In genomic region chr7:106112118-106112971, GRCh38 we compare ENCODE assay signal across 1 cellular context.
TF ChIP-seq lines count a peak whose summit lies in the region.

Gene SYPL1 (minus strand): TSS chr7:106112312. CDS start chr7:106112208, 104 bp downstream.

TF ChIP-seq in HepG2, 621 proteins besides CTCF, POLR2A, EP300 and RAD21 (continued from another document):
- TF ChIP-seq DNMT1 (CRISPR knock-in tag; IDR thresholded peaks at IDR 0.05) (no peak), NAIF1 (CRISPR knock-in tag; IDR thresholded peaks at IDR 0.05; ENCODE audit: borderline replicate concordance) (no peak), LCORL (IDR thresholded peaks at IDR 0.05) (no peak), LCORL (CRISPR knock-in tag; IDR thresholded peaks at IDR 0.05) (no peak; the same call in 1 of the 2 replicates), PRPF4 (IDR thresholded peaks at IDR 0.05; ENCODE audit: low read depth, low read length, poor library complexity, severe bottlenecking) (no peak), ZNF768 (CRISPR knock-in tag; IDR thresholded peaks at IDR 0.05) (no peak), ZFP91 (CRISPR knock-in tag; IDR thresholded peaks at IDR 0.05; ENCODE audit: borderline replicate concordance) (peak; percentile 55; the same call in 1 of the 2 replicates), ZNF207 (IDR thresholded peaks at IDR 0.05; ENCODE audit: borderline replicate concordance) (no peak), ATF7-NPFF (CRISPR knock-in tag; IDR thresholded peaks at IDR 0.05; ENCODE audit: low read depth) (no peak; the same call in 1 of the 2 replicates), ZNF264 (CRISPR knock-in tag; IDR thresholded peaks at IDR 0.05) (no peak; the same call in 1 of the 2 replicates), SMAD1 (CRISPR knock-in tag; IDR thresholded peaks at IDR 0.05; ENCODE audit: borderline replicate concordance, low read depth) (no peak), ZNF33A (CRISPR knock-in tag; IDR thresholded peaks at IDR 0.05; ENCODE audit: borderline replicate concordance) (no peak), MED13 (CRISPR knock-in tag; IDR thresholded peaks at IDR 0.05) (no peak), HOXA9 (CRISPR knock-in tag; IDR thresholded peaks at IDR 0.05; ENCODE audit: borderline replicate concordance) (no peak), KAT8 (CRISPR knock-in tag; IDR thresholded peaks at IDR 0.05) (peak; percentile 85), ZNF790 (CRISPR knock-in tag; IDR thresholded peaks at IDR 0.05; ENCODE audit: borderline replicate concordance) (no peak), RFXAP (CRISPR knock-in tag; IDR thresholded peaks at IDR 0.05; ENCODE audit: borderline replicate concordance) (0 out of 2 replicates have a peak, but pooled peaks have one; percentile 27), CBFB (CRISPR knock-in tag; IDR thresholded peaks at IDR 0.05) (no peak; the same call in 1 of the 2 replicates), ZNF704 (CRISPR knock-in tag; IDR thresholded peaks at IDR 0.05; ENCODE audit: borderline replicate concordance) (no peak), JARID2 (CRISPR knock-in tag; IDR thresholded peaks at IDR 0.05; ENCODE audit: insufficient replicate concordance) (no peak), ZNF354B (CRISPR knock-in tag; IDR thresholded peaks at IDR 0.05) (no peak), ZNF569 (CRISPR knock-in tag; IDR thresholded peaks at IDR 0.05; ENCODE audit: borderline replicate concordance) (no peak), SIX4 (CRISPR knock-in tag; IDR thresholded peaks at IDR 0.05) (no peak), MYC (CRISPR knock-in tag; IDR thresholded peaks at IDR 0.05; ENCODE audit: borderline replicate concordance) (0 out of 2 replicates have a peak, but pooled peaks have one; percentile 33), MBD4 (IDR thresholded peaks at IDR 0.05; ENCODE audit: borderline replicate concordance, low read length) (no peak), PHF20 (CRISPR knock-in tag; IDR thresholded peaks at IDR 0.05) (peak; percentile 66), ZSCAN25 (CRISPR knock-in tag; IDR thresholded peaks at IDR 0.05) (0 out of 2 replicates have a peak, but pooled peaks have one; percentile 9), TBX2 (CRISPR knock-in tag; IDR thresholded peaks at IDR 0.05; ENCODE audit: borderline replicate concordance) (peak; percentile 14; the same call in 1 of the 2 replicates), ZBTB38 (CRISPR knock-in tag; IDR thresholded peaks at IDR 0.05) (peak; percentile 58; the same call in 1 of the 2 replicates), ZNF672 (CRISPR knock-in tag; IDR thresholded peaks at IDR 0.05) (no peak), TERF1 (CRISPR knock-in tag; IDR thresholded peaks at IDR 0.05) (0 out of 2 replicates have a peak, but pooled peaks have one; percentile 33), ZBTB2 (CRISPR knock-in tag; IDR thresholded peaks at IDR 0.05; ENCODE audit: low read depth) (no peak), MIER3 (CRISPR knock-in tag; IDR thresholded peaks at IDR 0.05; ENCODE audit: borderline replicate concordance) (0 out of 2 replicates have a peak, but pooled peaks have one; percentile 36), ZFP41 (CRISPR knock-in tag; IDR thresholded peaks at IDR 0.05; ENCODE audit: borderline replicate concordance) (no peak; the same call in 1 of the 2 replicates), ELK4 (CRISPR knock-in tag; IDR thresholded peaks at IDR 0.05; ENCODE audit: borderline replicate concordance) (no peak), NFKB2 (CRISPR knock-in tag; IDR thresholded peaks at IDR 0.05; ENCODE audit: borderline replicate concordance) (peak; percentile 67; the same call in 1 of the 2 replicates)
- TF ChIP-seq, protein P1, sequence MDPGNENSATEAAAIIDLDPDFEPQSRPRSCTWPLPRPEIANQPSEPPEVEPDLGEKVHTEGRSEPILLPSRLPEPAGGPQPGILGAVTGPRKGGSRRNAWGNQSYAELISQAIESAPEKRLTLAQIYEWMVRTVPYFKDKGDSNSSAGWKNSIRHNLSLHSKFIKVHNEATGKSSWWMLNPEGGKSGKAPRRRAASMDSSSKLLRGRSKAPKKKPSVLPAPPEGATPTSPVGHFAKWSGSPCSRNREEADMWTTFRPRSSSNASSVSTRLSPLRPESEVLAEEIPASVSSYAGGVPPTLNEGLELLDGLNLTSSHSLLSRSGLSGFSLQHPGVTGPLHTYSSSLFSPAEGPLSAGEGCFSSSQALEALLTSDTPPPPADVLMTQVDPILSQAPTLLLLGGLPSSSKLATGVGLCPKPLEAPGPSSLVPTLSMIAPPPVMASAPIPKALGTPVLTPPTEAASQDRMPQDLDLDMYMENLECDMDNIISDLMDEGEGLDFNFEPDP (CRISPR knock-in tag; conservative IDR thresholded peaks at IDR 0.05) = no peak
- TF ChIP-seq, protein P2, sequence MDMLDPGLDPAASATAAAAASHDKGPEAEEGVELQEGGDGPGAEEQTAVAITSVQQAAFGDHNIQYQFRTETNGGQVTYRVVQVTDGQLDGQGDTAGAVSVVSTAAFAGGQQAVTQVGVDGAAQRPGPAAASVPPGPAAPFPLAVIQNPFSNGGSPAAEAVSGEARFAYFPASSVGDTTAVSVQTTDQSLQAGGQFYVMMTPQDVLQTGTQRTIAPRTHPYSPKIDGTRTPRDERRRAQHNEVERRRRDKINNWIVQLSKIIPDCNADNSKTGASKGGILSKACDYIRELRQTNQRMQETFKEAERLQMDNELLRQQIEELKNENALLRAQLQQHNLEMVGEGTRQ (IDR thresholded peaks at IDR 0.05; ENCODE audit: low read depth, low read length) = no peak
- TF ChIP-seq, protein P2 (CRISPR knock-in tag; IDR thresholded peaks at IDR 0.05; ENCODE audit: borderline replicate concordance) = no peak
- TF ChIP-seq, protein P3, sequence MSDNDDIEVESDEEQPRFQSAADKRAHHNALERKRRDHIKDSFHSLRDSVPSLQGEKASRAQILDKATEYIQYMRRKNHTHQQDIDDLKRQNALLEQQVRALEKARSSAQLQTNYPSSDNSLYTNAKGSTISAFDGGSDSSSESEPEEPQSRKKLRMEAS (IDR thresholded peaks at IDR 0.05) = peak; percentile 50
